In genomic region chr1:156140879-156141707, GRCh38 we compare ENCODE assay signal across 8 cellular contexts. TPM values are rescaled to one million over a fixed set of nuclear protein-coding genes. Genes with fewer than 3 reads are reported as not detected.
DNase-seq lines count a peak whose midpoint lies in the region; ATAC-seq and TF ChIP-seq lines count a peak whose summit lies in the region.

No MANE protein-coding gene starts in this region.

- H3K27ac Mint-ChIP-seq in neural progenitor cell: no peak overlapping the region

- DNase-seq in NCI-H82 (lab: John Stamatoyannopoulos, UW): peak; percentile 77
- DNase-seq in NCI-H82 treated with DMSO at 0.1 percent for 48 hours (lab: John Stamatoyannopoulos, UW; ENCODE audit: unreplicated experiment): no peak
- DNase-seq in epidermal melanocyte (ENCODE audit: insufficient read length, low spot score): peak; percentile 41
- DNase-seq in neural progenitor cell (ENCODE audit: low spot score): peak; percentile 85
- no peak for DNase-seq in G401 (ENCODE audit: low spot score)

- H3K4me3 Mint-ChIP-seq in neural progenitor cell: no peak overlapping the region

- no peak overlapping the region for H3K4me2 ChIP-seq in neural progenitor cell

- H4K20me1 ChIP-seq in neural progenitor cell (ENCODE audit: low read depth): peaks cover 14% of the 10 kb centered on the region

- no peak overlapping the region for H3K9ac ChIP-seq in neural progenitor cell

- peaks cover 17% of the 10 kb centered on the region for H3F3A ChIP-seq in neural progenitor cell (ENCODE audit: low read depth)

- H3K79me2 ChIP-seq in neural progenitor cell (ENCODE audit: low read depth): no peaks in the 10 kb centered on the region

- in situ Hi-C loops in G401 (cut with HindIII; ENCODE audit: low sequenced_read_pairs): no loop called here

- H3K27me3 Mint-ChIP-seq in neural progenitor cell (ENCODE audit: insufficient read depth, low read depth): peaks cover 2% of the 10 kb centered on the region

- H3K9me3 Mint-ChIP-seq in neural progenitor cell: no peaks in the 10 kb centered on the region

- H3K4me1 ChIP-seq in neural progenitor cell: peaks cover 3% of the 10 kb centered on the region

- H3K36me3 Mint-ChIP-seq in neural progenitor cell: peaks cover 11% of the 10 kb centered on the region

- ATAC-seq in SK-N-SH treated with all-trans-retinoic acid at 6 μM for 48 hours: peak; percentile 0
- no peak for ATAC-seq in HG03159 (IDR thresholded peaks at IDR 0.05; ENCODE audit: unreplicated experiment)
- ATAC-seq in GM18502 (IDR thresholded peaks at IDR 0.05; ENCODE audit: poor library complexity, unreplicated experiment): no peak

- peaks cover 12% of the 10 kb centered on the region for H3K4me1 Mint-ChIP-seq in neural progenitor cell

- no peak overlapping the region for H3K27ac ChIP-seq in neural progenitor cell

- H3K4me3 ChIP-seq in neural progenitor cell: no peak overlapping the region

- no peaks in the 10 kb centered on the region for H3K36me3 ChIP-seq in neural progenitor cell

- H3K9me3 ChIP-seq in neural progenitor cell (ENCODE audit: low read depth): no peaks in the 10 kb centered on the region

- H3K27me3 ChIP-seq in neural progenitor cell: no peaks in the 10 kb centered on the region

- peak; percentile 88 for TF ChIP-seq CTCF in neural progenitor cell (IDR thresholded peaks at IDR 0.05)

- no peak overlapping the region for H2AFZ ChIP-seq in neural progenitor cell (replicated peaks)

TF ChIP-seq in SK-N-SH treated with all-trans-retinoic acid at 6 μM for 48 hours, 23 proteins besides CTCF, POLR2A, EP300 and RAD21:
- TF ChIP-seq ZFP30 (CRISPR knock-in tag; IDR thresholded peaks at IDR 0.05): no peak
- TF ChIP-seq ZNF565 (CRISPR knock-in tag; conservative IDR thresholded peaks at IDR 0.05; ENCODE audit: low read depth): no peak
- TF ChIP-seq ZFP3 (CRISPR knock-in tag; IDR thresholded peaks at IDR 0.05): no peak
- TF ChIP-seq TSHZ2 (CRISPR knock-in tag; IDR thresholded peaks at IDR 0.05): no peak
- TF ChIP-seq GLIS3 (CRISPR knock-in tag; IDR thresholded peaks at IDR 0.05): no peak
- TF ChIP-seq ESRRG (CRISPR knock-in tag; IDR thresholded peaks at IDR 0.05): no peak
- no peak for TF ChIP-seq CSDC2 (CRISPR knock-in tag; IDR thresholded peaks at IDR 0.05)

RNA-seq across cellular contexts. Expression of gene SEMA4A, which starts 12.3 kb away (rescaled TPM):
- 0.69 and 1.8 TPM in 2 replicates for total RNA-seq in neural progenitor cell (ENCODE audit: low replicate concordance)
- 1.8 and 2.0 TPM in 2 replicates for total RNA-seq in G401 (2014; rRNA removed; shearing (Covaris generic))

RNA-seq across cellular contexts. Expression of gene LMNA, which starts 26.6 kb away (rescaled TPM):
- 20.5 and 35.8 TPM in 2 replicates for total RNA-seq in neural progenitor cell (ENCODE audit: low replicate concordance)
- total RNA-seq in G401 (2014; rRNA removed; shearing (Covaris generic)): 314 and 341 TPM in 2 replicates

RNA-seq across cellular contexts. Expression of gene SLC25A44, which starts 52.8 kb away (rescaled TPM):
- total RNA-seq in neural progenitor cell (ENCODE audit: low replicate concordance): 4.6 and 9.4 TPM in 2 replicates
- total RNA-seq in G401 (2014; rRNA removed; shearing (Covaris generic)): 7.3 and 11.9 TPM in 2 replicates

RNA-seq across cellular contexts. Expression of gene MEX3A, which starts 58.8 kb away (rescaled TPM):
- 32.2 and 62.6 TPM in 2 replicates for total RNA-seq in neural progenitor cell (ENCODE audit: low replicate concordance)
- total RNA-seq in G401 (2014; rRNA removed; shearing (Covaris generic)): 21.0 and 21.2 TPM in 2 replicates

Comparison
In these comparisons a context has a peak if more than half of its experiments do, and no peak if none do; other contexts are left out.
1. DNase-seq: peak in NCI-H82 (single experiment), epidermal melanocyte (single experiment) and neural progenitor cell (single experiment); none in NCI-H82 treated with DMSO at 0.1 percent for 48 hours (single experiment) and G401 (single experiment).